ENCODE assay signal across 1 cellular context in the genomic region with DNA sequence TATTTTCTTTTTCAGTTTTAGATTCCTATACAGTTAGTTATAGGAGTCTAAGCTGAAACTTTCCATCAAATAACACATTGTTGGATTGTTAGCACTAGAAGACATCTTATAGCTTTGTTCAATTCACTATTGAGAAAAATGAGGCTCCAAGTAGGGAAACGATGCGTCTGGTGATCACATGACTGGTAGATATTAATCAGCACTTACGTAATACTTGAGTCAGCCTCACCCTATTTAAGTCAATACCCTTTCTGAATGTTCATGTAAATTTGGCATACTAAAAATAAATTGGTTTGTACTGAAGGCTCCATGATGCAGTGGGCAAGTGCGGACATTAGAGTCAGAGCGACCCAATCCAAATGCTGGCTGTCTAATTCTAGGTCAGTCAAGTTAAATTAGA.
TF ChIP-seq lines count a peak whose summit lies in the region.

No MANE protein-coding gene starts in this region.

TF ChIP-seq in WTC11, 78 proteins besides CTCF, POLR2A, EP300 and RAD21 (continued from another document):
- TF ChIP-seq ZNF396 (CRISPR knock-in tag; IDR thresholded peaks at IDR 0.05; ENCODE audit: borderline replicate concordance) (no peak), SMAD4 (CRISPR knock-in tag; IDR thresholded peaks at IDR 0.05) (no peak), OVOL2 (CRISPR knock-in tag; IDR thresholded peaks at IDR 0.05; ENCODE audit: borderline replicate concordance) (no peak), ZNF121 (CRISPR knock-in tag; IDR thresholded peaks at IDR 0.05) (no peak), NFYB (CRISPR knock-in tag; conservative IDR thresholded peaks at IDR 0.05; ENCODE audit: low read depth) (no peak), NR2C2 (CRISPR knock-in tag; IDR thresholded peaks at IDR 0.05) (no peak)
- TF ChIP-seq, protein P1, sequence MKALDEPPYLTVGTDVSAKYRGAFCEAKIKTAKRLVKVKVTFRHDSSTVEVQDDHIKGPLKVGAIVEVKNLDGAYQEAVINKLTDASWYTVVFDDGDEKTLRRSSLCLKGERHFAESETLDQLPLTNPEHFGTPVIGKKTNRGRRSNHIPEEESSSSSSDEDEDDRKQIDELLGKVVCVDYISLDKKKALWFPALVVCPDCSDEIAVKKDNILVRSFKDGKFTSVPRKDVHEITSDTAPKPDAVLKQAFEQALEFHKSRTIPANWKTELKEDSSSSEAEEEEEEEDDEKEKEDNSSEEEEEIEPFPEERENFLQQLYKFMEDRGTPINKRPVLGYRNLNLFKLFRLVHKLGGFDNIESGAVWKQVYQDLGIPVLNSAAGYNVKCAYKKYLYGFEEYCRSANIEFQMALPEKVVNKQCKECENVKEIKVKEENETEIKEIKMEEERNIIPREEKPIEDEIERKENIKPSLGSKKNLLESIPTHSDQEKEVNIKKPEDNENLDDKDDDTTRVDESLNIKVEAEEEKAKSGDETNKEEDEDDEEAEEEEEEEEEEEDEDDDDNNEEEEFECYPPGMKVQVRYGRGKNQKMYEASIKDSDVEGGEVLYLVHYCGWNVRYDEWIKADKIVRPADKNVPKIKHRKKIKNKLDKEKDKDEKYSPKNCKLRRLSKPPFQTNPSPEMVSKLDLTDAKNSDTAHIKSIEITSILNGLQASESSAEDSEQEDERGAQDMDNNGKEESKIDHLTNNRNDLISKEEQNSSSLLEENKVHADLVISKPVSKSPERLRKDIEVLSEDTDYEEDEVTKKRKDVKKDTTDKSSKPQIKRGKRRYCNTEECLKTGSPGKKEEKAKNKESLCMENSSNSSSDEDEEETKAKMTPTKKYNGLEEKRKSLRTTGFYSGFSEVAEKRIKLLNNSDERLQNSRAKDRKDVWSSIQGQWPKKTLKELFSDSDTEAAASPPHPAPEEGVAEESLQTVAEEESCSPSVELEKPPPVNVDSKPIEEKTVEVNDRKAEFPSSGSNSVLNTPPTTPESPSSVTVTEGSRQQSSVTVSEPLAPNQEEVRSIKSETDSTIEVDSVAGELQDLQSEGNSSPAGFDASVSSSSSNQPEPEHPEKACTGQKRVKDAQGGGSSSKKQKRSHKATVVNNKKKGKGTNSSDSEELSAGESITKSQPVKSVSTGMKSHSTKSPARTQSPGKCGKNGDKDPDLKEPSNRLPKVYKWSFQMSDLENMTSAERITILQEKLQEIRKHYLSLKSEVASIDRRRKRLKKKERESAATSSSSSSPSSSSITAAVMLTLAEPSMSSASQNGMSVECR (CRISPR knock-in tag; IDR thresholded peaks at IDR 0.05; ENCODE audit: borderline replicate concordance): no peak
- TF ChIP-seq, protein P2, sequence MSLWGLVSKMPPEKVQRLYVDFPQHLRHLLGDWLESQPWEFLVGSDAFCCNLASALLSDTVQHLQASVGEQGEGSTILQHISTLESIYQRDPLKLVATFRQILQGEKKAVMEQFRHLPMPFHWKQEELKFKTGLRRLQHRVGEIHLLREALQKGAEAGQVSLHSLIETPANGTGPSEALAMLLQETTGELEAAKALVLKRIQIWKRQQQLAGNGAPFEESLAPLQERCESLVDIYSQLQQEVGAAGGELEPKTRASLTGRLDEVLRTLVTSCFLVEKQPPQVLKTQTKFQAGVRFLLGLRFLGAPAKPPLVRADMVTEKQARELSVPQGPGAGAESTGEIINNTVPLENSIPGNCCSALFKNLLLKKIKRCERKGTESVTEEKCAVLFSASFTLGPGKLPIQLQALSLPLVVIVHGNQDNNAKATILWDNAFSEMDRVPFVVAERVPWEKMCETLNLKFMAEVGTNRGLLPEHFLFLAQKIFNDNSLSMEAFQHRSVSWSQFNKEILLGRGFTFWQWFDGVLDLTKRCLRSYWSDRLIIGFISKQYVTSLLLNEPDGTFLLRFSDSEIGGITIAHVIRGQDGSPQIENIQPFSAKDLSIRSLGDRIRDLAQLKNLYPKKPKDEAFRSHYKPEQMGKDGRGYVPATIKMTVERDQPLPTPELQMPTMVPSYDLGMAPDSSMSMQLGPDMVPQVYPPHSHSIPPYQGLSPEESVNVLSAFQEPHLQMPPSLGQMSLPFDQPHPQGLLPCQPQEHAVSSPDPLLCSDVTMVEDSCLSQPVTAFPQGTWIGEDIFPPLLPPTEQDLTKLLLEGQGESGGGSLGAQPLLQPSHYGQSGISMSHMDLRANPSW (CRISPR knock-in tag; conservative IDR thresholded peaks at IDR 0.05; ENCODE audit: low read depth): no peak
- TF ChIP-seq, protein P3, sequence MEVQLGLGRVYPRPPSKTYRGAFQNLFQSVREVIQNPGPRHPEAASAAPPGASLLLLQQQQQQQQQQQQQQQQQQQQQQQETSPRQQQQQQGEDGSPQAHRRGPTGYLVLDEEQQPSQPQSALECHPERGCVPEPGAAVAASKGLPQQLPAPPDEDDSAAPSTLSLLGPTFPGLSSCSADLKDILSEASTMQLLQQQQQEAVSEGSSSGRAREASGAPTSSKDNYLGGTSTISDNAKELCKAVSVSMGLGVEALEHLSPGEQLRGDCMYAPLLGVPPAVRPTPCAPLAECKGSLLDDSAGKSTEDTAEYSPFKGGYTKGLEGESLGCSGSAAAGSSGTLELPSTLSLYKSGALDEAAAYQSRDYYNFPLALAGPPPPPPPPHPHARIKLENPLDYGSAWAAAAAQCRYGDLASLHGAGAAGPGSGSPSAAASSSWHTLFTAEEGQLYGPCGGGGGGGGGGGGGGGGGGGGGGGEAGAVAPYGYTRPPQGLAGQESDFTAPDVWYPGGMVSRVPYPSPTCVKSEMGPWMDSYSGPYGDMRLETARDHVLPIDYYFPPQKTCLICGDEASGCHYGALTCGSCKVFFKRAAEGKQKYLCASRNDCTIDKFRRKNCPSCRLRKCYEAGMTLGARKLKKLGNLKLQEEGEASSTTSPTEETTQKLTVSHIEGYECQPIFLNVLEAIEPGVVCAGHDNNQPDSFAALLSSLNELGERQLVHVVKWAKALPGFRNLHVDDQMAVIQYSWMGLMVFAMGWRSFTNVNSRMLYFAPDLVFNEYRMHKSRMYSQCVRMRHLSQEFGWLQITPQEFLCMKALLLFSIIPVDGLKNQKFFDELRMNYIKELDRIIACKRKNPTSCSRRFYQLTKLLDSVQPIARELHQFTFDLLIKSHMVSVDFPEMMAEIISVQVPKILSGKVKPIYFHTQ (CRISPR knock-in tag; IDR thresholded peaks at IDR 0.05): no peak
